In the genomic region with DNA sequence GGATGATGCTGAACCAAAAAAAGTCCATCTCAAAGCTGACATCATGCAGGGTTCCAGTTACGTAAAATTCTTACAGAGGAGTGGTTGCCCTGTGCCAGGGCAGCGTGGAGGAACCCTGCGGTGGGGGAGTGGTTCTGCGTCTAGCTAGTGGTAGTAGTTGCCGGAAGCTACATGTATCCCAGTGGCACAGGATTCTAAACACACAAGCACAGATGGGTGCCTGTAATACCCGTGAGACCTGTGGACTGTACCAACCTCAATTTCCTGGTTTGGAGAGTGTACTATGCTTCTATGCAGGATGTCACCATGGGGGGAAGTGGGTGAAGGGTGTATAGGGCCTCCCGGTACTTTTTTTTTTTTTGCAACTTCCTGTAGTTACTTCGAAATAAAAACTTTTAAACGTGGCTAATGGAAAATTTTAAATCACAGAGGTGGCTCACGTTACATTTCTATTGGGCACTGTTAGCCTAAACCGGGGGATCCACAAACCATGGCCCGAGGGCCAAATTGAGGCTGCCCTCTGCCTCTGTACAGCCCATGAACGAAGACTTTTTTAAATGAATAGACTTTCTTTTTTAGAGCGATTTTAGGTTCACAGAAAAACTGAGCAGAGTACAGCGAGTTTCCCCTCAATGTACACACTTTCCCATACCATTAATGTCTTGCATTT, we compare ENCODE assay signal across 8 cellular contexts. TPM values are rescaled to one million over a fixed set of nuclear protein-coding genes. Genes with fewer than 3 reads are reported as not detected.
DNase-seq lines count a peak whose midpoint lies in the region; ATAC-seq and TF ChIP-seq lines count a peak whose summit lies in the region.

No MANE protein-coding gene starts in this region.

- H2AFZ ChIP-seq in GM23338 = no peak overlapping the region

- TF ChIP-seq CTCF in GM23338 (conservative IDR thresholded peaks at IDR 0.05; ENCODE audit: low read depth in 2 of 2) (no peak), gastroesophageal sphincter (IDR thresholded peaks at IDR 0.05) (no peak)

- H3K4me1 ChIP-seq in GM23338 (ENCODE audit: insufficient read depth) (peaks cover 29% of the 10 kb centered on the region), gastroesophageal sphincter (peaks cover 0 to 30% (median 10%) of the 10 kb centered on the region in 3 donors)

- H3K9me3 ChIP-seq in gastroesophageal sphincter = no peaks in the 10 kb centered on the region

- TF ChIP-seq EP300 in gastroesophageal sphincter (IDR thresholded peaks at IDR 0.05) = no peak

- peaks cover 11% of the 10 kb centered on the region for H3K27me3 Mint-ChIP-seq in GM23338 (ENCODE audit: insufficient read depth, low read depth, poor library complexity)

- 0 out of 2 replicates have a peak overlapping the region, but pooled peaks have one; percentile 23 for H3K4me2 ChIP-seq in GM23338

- H3K36me3 Mint-ChIP-seq in GM23338 (ENCODE audit: low read depth) = peaks cover 19% of the 10 kb centered on the region

- WGBS in gastroesophageal sphincter (ENCODE audit: low coverage in 1 of 2), 2 donors = 79 to 88% methylated on average over 10 to 11 of the region's 15 CpGs

- H3K27ac Mint-ChIP-seq in GM23338 = no peak overlapping the region

- DNase-seq in GM23338 (ENCODE audit: low spot score) = no peak
- peak; percentile 95 for DNase-seq in central memory CD4-positive, alpha-beta T cell
- peak; percentile 51 for DNase-seq in stimulated activated CD8-positive, alpha-beta memory T cell treated with anti-CD3 and anti-CD28 coated beads, Interleukin-12 subunit alpha, Interleukin-12 subunit beta, amount 100 ng/mL, for 1 hour (ENCODE audit: low read depth)

- H4K20me1 ChIP-seq in GM23338 (replicated peaks; ENCODE audit: insufficient read depth) = peaks cover 7% of the 10 kb centered on the region

- no peak overlapping the region for H3K4me3 Mint-ChIP-seq in GM23338

- no peak for TF ChIP-seq POLR2A in gastroesophageal sphincter (IDR thresholded peaks at IDR 0.05)

- no peaks in the 10 kb centered on the region for H3K9me3 Mint-ChIP-seq in GM23338

- peaks cover 12% of the 10 kb centered on the region; the same call in 1 of the 2 replicates for H3K79me2 ChIP-seq in GM23338 (replicated peaks; ENCODE audit: insufficient read depth)

- H3K9me2 ChIP-seq in GM23338 (ENCODE audit: insufficient read depth) = no peaks in the 10 kb centered on the region

- H3K4me3 ChIP-seq in GM23338 (no peak overlapping the region), gastroesophageal sphincter (no peak overlapping the region)

- H3K27ac ChIP-seq in GM23338 (ENCODE audit: low read depth) (no peak overlapping the region), gastroesophageal sphincter (no peak overlapping the region)

- H3K27me3 ChIP-seq in GM23338 (ENCODE audit: insufficient read depth) (no peaks in the 10 kb centered on the region), gastroesophageal sphincter (no peaks in the 10 kb centered on the region)

- peaks cover 7% of the 10 kb centered on the region; the same call in 1 of the 2 replicates for H3F3A ChIP-seq in GM23338 (replicated peaks; ENCODE audit: low read depth)

- H3K4me1 Mint-ChIP-seq in GM23338 = peaks cover 33% of the 10 kb centered on the region

- H3K36me3 ChIP-seq in GM23338 (ENCODE audit: insufficient read depth) (peaks cover 4% of the 10 kb centered on the region; the same call in 1 of the 2 replicates), gastroesophageal sphincter (peaks cover 0 to 12% of the 10 kb centered on the region in 2 donors)

- ATAC-seq in GM23338 (no peak), GM21529 (IDR thresholded peaks at IDR 0.05; ENCODE audit: unreplicated experiment) (no peak), HG02623 (IDR thresholded peaks at IDR 0.05; ENCODE audit: unreplicated experiment) (no peak), gastroesophageal sphincter (no peak), HG03439 (IDR thresholded peaks at IDR 0.05; ENCODE audit: unreplicated experiment) (no peak)
- peak; percentile 92 to 95 for ATAC-seq in activated CD4-positive, CD25-positive, alpha-beta regulatory T cell treated with anti-CD3 and anti-CD28 coated beads, Interleukin-2, amount 50 U/mL, for 24 hours

TF ChIP-seq in GM23338, 12 proteins besides CTCF, POLR2A, EP300 and RAD21 (continues in another document):
- TF ChIP-seq ETS1 (IDR thresholded peaks at IDR 0.05) (no peak), CREB1 (CRISPR knock-in tag; IDR thresholded peaks at IDR 0.05; ENCODE audit: low read depth) (no peak), EZH2 (IDR thresholded peaks at IDR 0.05; ENCODE audit: low read depth, unreplicated experiment) (no peak), NANOG (IDR thresholded peaks at IDR 0.05; ENCODE audit: borderline replicate concordance) (no peak), POLR2AphosphoS5 (IDR thresholded peaks at IDR 0.05; ENCODE audit: low read depth) (no peak), JUNB (IDR thresholded peaks at IDR 0.05; ENCODE audit: unreplicated experiment) (no peak), EZH2phosphoT487 (IDR thresholded peaks at IDR 0.05; ENCODE audit: unreplicated experiment) (no peak), STAT1 (IDR thresholded peaks at IDR 0.05; ENCODE audit: unreplicated experiment) (no peak), ZNF331 (CRISPR knock-in tag; IDR thresholded peaks at IDR 0.05; ENCODE audit: low read depth) (no peak)
- TF ChIP-seq, protein P1, sequence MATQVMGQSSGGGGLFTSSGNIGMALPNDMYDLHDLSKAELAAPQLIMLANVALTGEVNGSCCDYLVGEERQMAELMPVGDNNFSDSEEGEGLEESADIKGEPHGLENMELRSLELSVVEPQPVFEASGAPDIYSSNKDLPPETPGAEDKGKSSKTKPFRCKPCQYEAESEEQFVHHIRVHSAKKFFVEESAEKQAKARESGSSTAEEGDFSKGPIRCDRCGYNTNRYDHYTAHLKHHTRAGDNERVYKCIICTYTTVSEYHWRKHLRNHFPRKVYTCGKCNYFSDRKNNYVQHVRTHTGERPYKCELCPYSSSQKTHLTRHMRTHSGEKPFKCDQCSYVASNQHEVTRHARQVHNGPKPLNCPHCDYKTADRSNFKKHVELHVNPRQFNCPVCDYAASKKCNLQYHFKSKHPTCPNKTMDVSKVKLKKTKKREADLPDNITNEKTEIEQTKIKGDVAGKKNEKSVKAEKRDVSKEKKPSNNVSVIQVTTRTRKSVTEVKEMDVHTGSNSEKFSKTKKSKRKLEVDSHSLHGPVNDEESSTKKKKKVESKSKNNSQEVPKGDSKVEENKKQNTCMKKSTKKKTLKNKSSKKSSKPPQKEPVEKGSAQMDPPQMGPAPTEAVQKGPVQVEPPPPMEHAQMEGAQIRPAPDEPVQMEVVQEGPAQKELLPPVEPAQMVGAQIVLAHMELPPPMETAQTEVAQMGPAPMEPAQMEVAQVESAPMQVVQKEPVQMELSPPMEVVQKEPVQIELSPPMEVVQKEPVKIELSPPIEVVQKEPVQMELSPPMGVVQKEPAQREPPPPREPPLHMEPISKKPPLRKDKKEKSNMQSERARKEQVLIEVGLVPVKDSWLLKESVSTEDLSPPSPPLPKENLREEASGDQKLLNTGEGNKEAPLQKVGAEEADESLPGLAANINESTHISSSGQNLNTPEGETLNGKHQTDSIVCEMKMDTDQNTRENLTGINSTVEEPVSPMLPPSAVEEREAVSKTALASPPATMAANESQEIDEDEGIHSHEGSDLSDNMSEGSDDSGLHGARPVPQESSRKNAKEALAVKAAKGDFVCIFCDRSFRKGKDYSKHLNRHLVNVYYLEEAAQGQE (IDR thresholded peaks at IDR 0.05; ENCODE audit: unreplicated experiment) = no peak

RNA-seq across cellular contexts. Expression of gene TBC1D16, which starts 38.5 kb away (rescaled TPM):
- total RNA-seq in GM23338 (2014; rRNA removed; shearing (Covaris generic)) = 93.5 and 104 TPM in 2 replicates
- 15.2 and 16.7 TPM in 2 replicates for polyA plus RNA-seq in GM23338 (2016; fragmentation: Nextera tagmentation; extraction: Ambion mirVana)
- 10 to 100 TPM; 26.5 to 44.3 (median 36.3) TPM for total RNA-seq in gastroesophageal sphincter

RNA-seq across cellular contexts. Expression of gene CCDC40, which starts 39.3 kb away (rescaled TPM):
- total RNA-seq in GM23338 (2014; rRNA removed; shearing (Covaris generic)) = 7.1 and 8.1 TPM in 2 replicates
- polyA plus RNA-seq in GM23338 (2016; fragmentation: Nextera tagmentation; extraction: Ambion mirVana) = 6.7 and 7.6 TPM in 2 replicates
- 10 to 100 TPM in 1 of 4 donors, 1 to 10 TPM in 3; 4.3 to 17.3 (median 5.5) TPM for total RNA-seq in gastroesophageal sphincter

Comparison
In these comparisons a context has a peak if more than half of its experiments do, and no peak if none do; other contexts are left out.
1. ATAC-seq: peak in activated CD4-positive, CD25-positive, alpha-beta regulatory T cell treated with anti-CD3 and anti-CD28 coated beads, Interleukin-2, amount 50 U/mL, for 24 hours (2 of 2); none in GM23338 (single experiment), GM21529 (single experiment), HG02623 (single experiment), gastroesophageal sphincter (single experiment) and HG03439 (single experiment).